ENCODE assay signal across 17 cellular contexts in genomic region chr10:50324680-50325393, GRCh38.
A peak's percentile ranks its signal among the peaks of the same experiment; 100 is the strongest.
DNase-seq lines count a peak whose midpoint lies in the region; ATAC-seq and TF ChIP-seq lines count a peak whose summit lies in the region.
"Had no signal": no experiment of that assay in that cellular context is flagged by ENCODE, and none has a peak within 500 bp of the region (broad histone marks: within the 10 kb centered on the region; RNA-seq: fewer than 3 reads in every experiment).

No MANE protein-coding gene starts in this region.

- POLR2A ChIA-PET in PC-3 (lab: Charles Lee; ENCODE audit: unreplicated experiment): no interaction called here
- POLR2A ChIA-PET in activated CD4-positive, alpha-beta T cell treated with anti-CD3 and anti-CD28 coated beads for 36 hours (lab: Charles Lee): no interaction called here

- H3K4me1 ChIP-seq in PC-3 (ENCODE audit: insufficient read depth, low read length) (peaks cover 42% of the 10 kb centered on the region), fibroblast of lung (ENCODE audit: control insufficient read depth, extremely low read depth, insufficient read depth, low read length) (peaks cover 24% of the 10 kb centered on the region), stomach (peaks cover 3 to 49% (median 26%) of the 10 kb centered on the region in 4 donors)

- H3K9me3 ChIP-seq in PC-3 (ENCODE audit: low read length) (no peaks in the 10 kb centered on the region), fibroblast of lung (ENCODE audit: control insufficient read depth, insufficient read depth, low read depth, low read length) (no peaks in the 10 kb centered on the region), stomach (no peaks in the 10 kb centered on the region)

- ATAC-seq in activated CD8-positive, alpha-beta memory T cell treated with anti-CD3 and anti-CD28 coated beads, Interleukin-2, amount 10 ng/mL, durations not matched to agents 7 days and 5 days: no peak
- ATAC-seq in PC-3 (no peak), GM18868 (IDR thresholded peaks at IDR 0.05; ENCODE audit: unreplicated experiment) (no peak)
- ATAC-seq in activated CD4-positive, alpha-beta T cell treated with anti-CD3 and anti-CD28 coated beads for 36 hours: no peak
- ATAC-seq: T-helper 17 cell had no signal

- H3K36me3 Mint-ChIP-seq in activated CD8-positive, alpha-beta memory T cell treated with anti-CD3 and anti-CD28 coated beads, Interleukin-2, amount 10 ng/mL, durations not matched to agents 7 days and 5 days: peaks cover 53% of the 10 kb centered on the region
- H3K36me3 Mint-ChIP-seq in activated CD4-positive, alpha-beta T cell treated with anti-CD3 and anti-CD28 coated beads for 36 hours (ENCODE audit: low read depth): peaks cover 7% of the 10 kb centered on the region
- H3K36me3 Mint-ChIP-seq: brain had no signal

- H4K20me1 ChIP-seq in PC-3 (ENCODE audit: low read length) (no peaks in the 10 kb centered on the region), fibroblast of lung (ENCODE audit: control insufficient read depth, extremely low read depth, insufficient read depth, low read length) (no peaks in the 10 kb centered on the region)

- H3K9me2 ChIP-seq in PC-3 (replicated peaks; ENCODE audit: low read length): no peaks in the 10 kb centered on the region

- no peak overlapping the region for H2AFZ ChIP-seq in PC-3 (ENCODE audit: low read length)
- H2AFZ ChIP-seq in fibroblast of lung (ENCODE audit: low read length): no peak overlapping the region

- H3K27ac ChIP-seq in PC-3 (ENCODE audit: low read length) (peak overlapping the region; percentile 69), fibroblast of lung (ENCODE audit: insufficient read depth, low read length) (peak overlapping the region; percentile 24), stomach (peak overlapping the region in 4 of 5 donors; percentile 14 to 75 (median 60))
- H3K27ac ChIP-seq: RWPE1 had no signal

- H3K9me3 Mint-ChIP-seq in activated CD8-positive, alpha-beta memory T cell treated with anti-CD3 and anti-CD28 coated beads, Interleukin-2, amount 10 ng/mL, durations not matched to agents 7 days and 5 days (ENCODE audit: low read depth): no peaks in the 10 kb centered on the region
- H3K9me3 Mint-ChIP-seq in activated CD4-positive, alpha-beta T cell treated with anti-CD3 and anti-CD28 coated beads for 36 hours (ENCODE audit: low read depth): no peaks in the 10 kb centered on the region
- H3K9me3 Mint-ChIP-seq: activated naive CD4-positive, alpha-beta T cell treated with anti-CD3 and anti-CD28 coated beads, Interleukin-2, amount 10 ng/mL, durations not matched to agents 7 days and 5 days; brain; type B pancreatic cell had no signal

- H3K36me3 ChIP-seq in PC-3 (ENCODE audit: low read depth, low read length): no peaks in the 10 kb centered on the region
- H3K36me3 ChIP-seq in fibroblast of lung (ENCODE audit: control insufficient read depth, insufficient read depth, low read length): no peaks in the 10 kb centered on the region
- H3K36me3 ChIP-seq in stomach: no peaks in the 10 kb centered on the region

- no peak for TF ChIP-seq POLR2A in stomach (IDR thresholded peaks at IDR 0.05)

- H3K4me1 Mint-ChIP-seq in activated CD8-positive, alpha-beta memory T cell treated with anti-CD3 and anti-CD28 coated beads, Interleukin-2, amount 10 ng/mL, durations not matched to agents 7 days and 5 days: peaks cover 76% of the 10 kb centered on the region
- peaks cover 6% of the 10 kb centered on the region for H3K4me1 Mint-ChIP-seq in activated CD4-positive, alpha-beta T cell treated with anti-CD3 and anti-CD28 coated beads for 36 hours

- H3K4me3 ChIP-seq in PC-3 (ENCODE audit: low read length) (0 out of 2 replicates have a peak overlapping the region, but pooled peaks have one; percentile 0), fibroblast of lung (replicated peaks in 1 of 4; ENCODE audit: control extremely low read depth in 1 of 4, insufficient read depth in 1 of 4, low read depth in 3 of 4, low read length in 4 of 4) (no peak overlapping the region), stomach (no peak overlapping the region)

- H3K27me3 Mint-ChIP-seq in activated CD8-positive, alpha-beta memory T cell treated with anti-CD3 and anti-CD28 coated beads, Interleukin-2, amount 10 ng/mL, durations not matched to agents 7 days and 5 days: no peaks in the 10 kb centered on the region
- no peaks in the 10 kb centered on the region for H3K27me3 Mint-ChIP-seq in activated CD4-positive, alpha-beta T cell treated with anti-CD3 and anti-CD28 coated beads for 36 hours
- H3K27me3 Mint-ChIP-seq: activated naive CD4-positive, alpha-beta T cell treated with anti-CD3 and anti-CD28 coated beads, Interleukin-2, amount 10 ng/mL, durations not matched to agents 7 days and 5 days; brain; T-helper 17 cell; type B pancreatic cell had no signal

- TF ChIP-seq CTCF in PC-3 (conservative IDR thresholded peaks at IDR 0.05; ENCODE audit: low read depth, low read length) (no peak), fibroblast of lung (conservative IDR thresholded peaks at IDR 0.05 in 1 of 2, IDR thresholded peaks at IDR 0.05 in 1 of 2; ENCODE audit: low read depth in 1 of 2, low read length in 2 of 2) (no peak), stomach (IDR thresholded peaks at IDR 0.05) (no peak)

- intact Hi-C loops in PC-3 (cut with micrococcal nuclease): loop anchor here (1.0 to 2.0 kb wide), 4 partner anchors 50 to 299 kb away; no protein-coding TSS in a partner anchor
- intact Hi-C loops in stomach (cut with DNase I; ENCODE audit: low total_unique reads): no loop called here
- intact Hi-C loops in activated CD4-positive, alpha-beta T cell treated with anti-CD3 and anti-CD28 coated beads for 36 hours (cut with DNase I, micrococcal nuclease): no loop called here

- peaks cover 12% of the 10 kb centered on the region for H3F3A ChIP-seq in PC-3 (ENCODE audit: low read length, unreplicated experiment)

- peak overlapping the region; percentile 83 for H3K4me2 ChIP-seq in PC-3 (ENCODE audit: low read length)
- H3K4me2 ChIP-seq in fibroblast of lung (ENCODE audit: extremely low read depth, insufficient read depth, low read length): no peak overlapping the region

- CTCF ChIA-PET in activated CD8-positive, alpha-beta memory T cell treated with anti-CD3 and anti-CD28 coated beads, Interleukin-2, amount 10 ng/mL, durations not matched to agents 7 days and 5 days (lab: Charles Lee): interaction anchor here (0.9 to 1.5 kb wide), 6 partner anchors 14 to 188 kb away, joined by 3 to 4 read pairs (median 3); no protein-coding TSS in a partner anchor
- CTCF ChIA-PET in PC-3 (lab: Charles Lee): interaction anchor here (1.0 to 2.3 kb wide), 3 partner anchors 38 to 64 kb away, joined by 3 to 10 read pairs (median 3); no protein-coding TSS in a partner anchor
- CTCF ChIA-PET in activated CD4-positive, alpha-beta T cell treated with anti-CD3 and anti-CD28 coated beads for 36 hours (lab: Charles Lee): interaction anchor here (0.8 to 0.9 kb wide), 2 partner anchors 11 to 14 kb away, joined by 3 read pairs; no protein-coding TSS in a partner anchor

- no peak for DNase-seq in activated CD8-positive, alpha-beta memory T cell treated with anti-CD3 and anti-CD28 coated beads, Interleukin-2, amount 10 ng/mL, durations not matched to agents 7 days and 5 days
- no peak for DNase-seq in activated CD8-positive, alpha-beta memory T cell treated with anti-CD3 and anti-CD28 coated beads, Interleukin-2, amount 50 U/mL, for 48 hours
- DNase-seq in PC-3 (no peak), fibroblast of lung (ENCODE audit: low read depth in 2 of 2) (no peak), stomach (no peak), activated gamma-delta T cell treated with Interleukin-2 at 50 U/mL for 16 hours (no peak)
- DNase-seq in activated CD4-positive, alpha-beta T cell treated with anti-CD3 and anti-CD28 coated beads for 36 hours: no peak
- DNase-seq: activated CD4-positive, CD25-positive, alpha-beta regulatory T cell treated with anti-CD3 and anti-CD28 coated beads, Interleukin-2, amount 50 U/mL, for 72 hours; activated CD8-positive, alpha-beta memory T cell treated with anti-CD3 and anti-CD28 coated beads, Interleukin-2, amount 50 U/mL, for 4 hours; retina; stimulated activated CD4-positive, alpha-beta T cell treated with anti-CD3 and anti-CD28 coated beads, Interleukin-4, amount 100 ng/mL, for 24 hours; T-helper 17 cell had no signal

- 71 to 97% (median 97%) methylated on average over 4 of the region's 4 CpGs for WGBS in stomach, 5 donors

- no TSS peak for BruUV-seq in PC-3 (replicated peaks; lab: Mats Ljungman, UMichigan)

- H3K27me3 ChIP-seq in PC-3 (ENCODE audit: low read length) (no peaks in the 10 kb centered on the region), fibroblast of lung (ENCODE audit: control insufficient read depth, insufficient read depth, low read length) (no peaks in the 10 kb centered on the region), stomach (no peaks in the 10 kb centered on the region)

- no peak overlapping the region for H3K4me3 Mint-ChIP-seq in activated CD8-positive, alpha-beta memory T cell treated with anti-CD3 and anti-CD28 coated beads, Interleukin-2, amount 10 ng/mL, durations not matched to agents 7 days and 5 days
- no peak overlapping the region for H3K4me3 Mint-ChIP-seq in activated CD4-positive, alpha-beta T cell treated with anti-CD3 and anti-CD28 coated beads for 36 hours
- H3K4me3 Mint-ChIP-seq: activated naive CD4-positive, alpha-beta T cell treated with anti-CD3 and anti-CD28 coated beads, Interleukin-2, amount 10 ng/mL, durations not matched to agents 7 days and 5 days; T-helper 17 cell; type B pancreatic cell had no signal

- H3K79me2 ChIP-seq in PC-3 (ENCODE audit: low read length) (no peaks in the 10 kb centered on the region), fibroblast of lung (ENCODE audit: control insufficient read depth, insufficient read depth, low read length) (no peaks in the 10 kb centered on the region)

- H3K27ac Mint-ChIP-seq in activated CD8-positive, alpha-beta memory T cell treated with anti-CD3 and anti-CD28 coated beads, Interleukin-2, amount 10 ng/mL, durations not matched to agents 7 days and 5 days: peak overlapping the region; percentile 53
- no peak overlapping the region for H3K27ac Mint-ChIP-seq in activated CD4-positive, alpha-beta T cell treated with anti-CD3 and anti-CD28 coated beads for 36 hours
- H3K27ac Mint-ChIP-seq: activated naive CD4-positive, alpha-beta T cell treated with anti-CD3 and anti-CD28 coated beads, Interleukin-2, amount 10 ng/mL, durations not matched to agents 7 days and 5 days; type B pancreatic cell had no signal

- peak overlapping the region; percentile 1; the same call in 1 of the 2 replicates for H3K9ac ChIP-seq in PC-3 (ENCODE audit: low read length)
- H3K9ac ChIP-seq in fibroblast of lung (ENCODE audit: insufficient read depth, low read length): no peak overlapping the region

- no peak for TF ChIP-seq EP300 in stomach (IDR thresholded peaks at IDR 0.05)
